8 cellular contexts compared by ENCODE assay signal in the genomic region with DNA sequence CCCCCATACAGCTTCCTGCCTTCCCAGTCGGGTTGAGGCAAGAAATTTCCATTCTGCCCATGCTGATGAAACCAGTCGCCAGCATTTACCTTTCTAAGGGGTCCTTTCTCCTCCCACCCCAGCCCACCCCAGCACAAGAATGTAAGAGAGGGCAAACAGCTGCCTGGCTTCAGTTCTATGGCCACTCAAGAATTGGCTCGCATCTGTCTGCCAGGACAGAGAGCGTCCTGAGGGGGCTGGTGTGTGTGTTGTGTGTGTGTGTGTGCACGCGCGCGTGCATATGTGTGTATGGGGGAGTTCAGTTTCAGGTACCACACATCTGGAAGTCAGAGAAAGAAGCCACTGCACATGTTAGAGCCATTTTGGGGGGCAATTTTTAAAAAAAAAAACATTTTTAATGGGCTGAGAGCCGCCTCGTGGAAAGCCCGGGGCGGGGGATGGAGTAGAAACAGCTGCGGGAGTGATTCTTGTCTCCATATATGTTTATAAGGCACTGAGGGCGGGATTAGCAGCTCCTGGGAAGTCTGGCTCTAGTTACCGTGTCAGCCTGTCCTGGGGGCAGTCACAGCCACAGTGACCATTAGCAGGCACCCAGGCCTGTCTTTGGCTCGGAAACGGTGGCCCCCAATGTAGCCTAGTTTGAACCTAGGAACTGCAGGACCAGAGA. TPM values are rescaled to one million over a fixed set of nuclear protein-coding genes. Genes with fewer than 3 reads are reported as not detected.
DNase-seq lines count a peak whose midpoint lies in the region; ATAC-seq and TF ChIP-seq lines count a peak whose summit lies in the region.

A gene (plus strand): TSS at position 561 of the 667 bp plus-strand sequence. CDS start 2,124 bp downstream, outside the sequence.

- H3K4me1 Mint-ChIP-seq in GM23338 (peaks cover 64% of the 10 kb centered on the region), T-helper 17 cell (peaks cover 14% of the 10 kb centered on the region)

- 0 out of 2 replicates have a peak, but pooled peaks cover 7% of the 10 kb centered on the region for H3F3A ChIP-seq in GM23338 (replicated peaks; ENCODE audit: low read depth)

- H3K4me3 Mint-ChIP-seq in GM23338 = peak within 1 kb of the TSS; percentile 74
- H3K4me3 Mint-ChIP-seq in T-helper 17 cell = peak within 1 kb of the TSS; percentile 78

- H3K27me3 Mint-ChIP-seq in GM23338 (ENCODE audit: insufficient read depth, low read depth, poor library complexity) (peaks cover 67% of the 10 kb centered on the region), T-helper 17 cell (peaks cover 62% of the 10 kb centered on the region)

- peaks cover 72% of the 10 kb centered on the region for H3K27me3 ChIP-seq in GM23338 (ENCODE audit: insufficient read depth)
- H3K27me3 ChIP-seq in iPS DF 6.9 (ENCODE audit: control insufficient read depth, insufficient read depth, low read length) = peaks cover 35% of the 10 kb centered on the region
- no peaks in the 10 kb centered on the region for H3K27me3 ChIP-seq in skeletal muscle satellite cell (ENCODE audit: control insufficient read depth, insufficient read depth, low read length)

- DNase-seq in GM23338 (ENCODE audit: low spot score) (peak; percentile 56), T-helper 17 cell (no peak), iPS DF 6.9 (ENCODE audit: low read depth, low spot score) (no peak), cerebellum (ENCODE audit: low spot score) (no peak), NAMALWA (ENCODE audit: low spot score) (no peak)

- H3K4me2 ChIP-seq in GM23338 (peak within 1 kb of the TSS; percentile 94), skeletal muscle satellite cell (ENCODE audit: low read length) (peak within 1 kb of the TSS; percentile 85)

- no peaks in the 10 kb centered on the region; the same call in 1 of the 2 replicates for H3K36me3 ChIP-seq in GM23338 (ENCODE audit: insufficient read depth)
- H3K36me3 ChIP-seq in iPS DF 6.9 (ENCODE audit: control insufficient read depth, insufficient read depth, low read length) = no peaks in the 10 kb centered on the region
- H3K36me3 ChIP-seq in skeletal muscle satellite cell (ENCODE audit: insufficient read depth, low read length) = peaks cover 17% of the 10 kb centered on the region

- H3K4me1 ChIP-seq in GM23338 (ENCODE audit: insufficient read depth) = peaks cover 56% of the 10 kb centered on the region
- 0 out of 2 replicates have a peak, but pooled peaks cover 2% of the 10 kb centered on the region for H3K4me1 ChIP-seq in iPS DF 6.9 (ENCODE audit: control insufficient read depth, insufficient read depth, low read length)
- H3K4me1 ChIP-seq in skeletal muscle satellite cell (ENCODE audit: control insufficient read depth, insufficient read depth, low read length) = peaks cover 45% of the 10 kb centered on the region

- peaks cover 4% of the 10 kb centered on the region; the same call in 1 of the 2 replicates for H4K20me1 ChIP-seq in GM23338 (replicated peaks; ENCODE audit: insufficient read depth)

- H3K79me2 ChIP-seq in GM23338 (replicated peaks; ENCODE audit: insufficient read depth) = no peaks in the 10 kb centered on the region

- TF ChIP-seq CTCF in GM23338 (conservative IDR thresholded peaks at IDR 0.05; ENCODE audit: low read depth in 2 of 2) = no peak

- WGBS in iPS DF 6.9 (ENCODE audit: insufficient coverage, insufficient read length) = no CpG with 5 or more reads among the region's 17 CpGs

- peak within 1 kb of the TSS; percentile 71 for H3K4me3 ChIP-seq in GM23338
- peak within 1 kb of the TSS; percentile 18; the same call in 1 of the 2 replicates for H3K4me3 ChIP-seq in iPS DF 6.9 (ENCODE audit: low read length)
- H3K4me3 ChIP-seq in skeletal muscle satellite cell (ENCODE audit: low read length) = peak within 1 kb of the TSS; percentile 60

- ATAC-seq in GM23338 (peak; percentile 5), T-helper 17 cell (no peak), GM18520 (IDR thresholded peaks at IDR 0.05; ENCODE audit: unreplicated experiment) (no peak), GM18907 (IDR thresholded peaks at IDR 0.05; ENCODE audit: unreplicated experiment) (no peak)

- H2AFZ ChIP-seq in GM23338 = peak within 1 kb of the TSS; percentile 92

- H3K9me3 Mint-ChIP-seq in GM23338 = no peaks in the 10 kb centered on the region; the same call in 2 of the 3 replicates

- H3K9me3 ChIP-seq in T-helper 17 cell (ENCODE audit: control insufficient read depth, low read length, poor library complexity, severe bottlenecking) (no peaks in the 10 kb centered on the region), iPS DF 6.9 (ENCODE audit: control insufficient read depth, insufficient read depth, low read length) (no peaks in the 10 kb centered on the region), skeletal muscle satellite cell (replicated peaks; ENCODE audit: low read length) (no peaks in the 10 kb centered on the region)

- H3K36me3 Mint-ChIP-seq in GM23338 (ENCODE audit: low read depth) = no peaks in the 10 kb centered on the region
- peaks cover 4% of the 10 kb centered on the region for H3K36me3 Mint-ChIP-seq in T-helper 17 cell (ENCODE audit: low read depth)

- H3K27ac ChIP-seq in GM23338 (ENCODE audit: low read depth) (no peak within 1 kb of the TSS), iPS DF 6.9 (ENCODE audit: low read length) (no peak within 1 kb of the TSS)

- peak within 1 kb of the TSS; percentile 58 for H3K9ac ChIP-seq in skeletal muscle satellite cell (ENCODE audit: low read depth, low read length)

- H3K27ac Mint-ChIP-seq in GM23338 (no peak within 1 kb of the TSS), T-helper 17 cell (no peak within 1 kb of the TSS)

- no peaks in the 10 kb centered on the region for H3K9me2 ChIP-seq in GM23338 (ENCODE audit: insufficient read depth)

TF ChIP-seq in GM23338, 12 proteins besides CTCF, POLR2A, EP300 and RAD21:
- no peak for TF ChIP-seq JUNB (IDR thresholded peaks at IDR 0.05; ENCODE audit: unreplicated experiment)
- TF ChIP-seq ZNF331 (CRISPR knock-in tag; IDR thresholded peaks at IDR 0.05; ENCODE audit: low read depth) = no peak
- TF ChIP-seq EZH2 (IDR thresholded peaks at IDR 0.05; ENCODE audit: low read depth, unreplicated experiment) = peak; percentile 25
- TF ChIP-seq NANOG (IDR thresholded peaks at IDR 0.05; ENCODE audit: borderline replicate concordance) = no peak
- no peak for TF ChIP-seq STAT1 (IDR thresholded peaks at IDR 0.05; ENCODE audit: unreplicated experiment)

RNA-seq across cellular contexts. Expression of the gene that starts here (rescaled TPM):
- total RNA-seq in GM23338 (2014; rRNA removed; shearing (Covaris generic)) = 1.0 and 2.7 TPM in 2 replicates
- polyA plus RNA-seq in GM23338 (2016; fragmentation: Nextera tagmentation; extraction: Ambion mirVana) = 0.87 and 1.4 TPM in 2 replicates
- total RNA-seq in T-helper 17 cell (not detected), cerebellum (4.9 TPM)
- 113 and 130 TPM in 2 replicates for total RNA-seq in skeletal muscle satellite cell (2012; rRNA removed)

Comparison
In these comparisons a context has a peak if more than half of its experiments do, and no peak if none do; other contexts are left out.
1. H3K4me3 ChIP-seq: peak in every context shown above with its lines; median percentile 71 in GM23338; 60 in skeletal muscle satellite cell; 18 in iPS DF 6.9.